ENCODE assay signal across 18 cellular contexts in genomic region chr17:32732900-32733299, GRCh38.
DNase-seq lines count a peak whose midpoint lies in the region; ATAC-seq and TF ChIP-seq lines count a peak whose summit lies in the region.
"Had no signal": no experiment of that assay in that cellular context is flagged by ENCODE, and none has a peak within 500 bp of the region (broad histone marks: within the 10 kb centered on the region; RNA-seq: fewer than 3 reads in every experiment).

No MANE protein-coding gene starts in this region.

- intact Hi-C loops in mucosa of descending colon (cut with DNase I, micrococcal nuclease), result no loop called here

- no peaks in the 10 kb centered on the region for H3K79me2 ChIP-seq in OCI-LY3 (ENCODE audit: low read length)

- H3K9me3 ChIP-seq in OCI-LY3 (ENCODE audit: insufficient read depth, low read length) (peaks cover 7% of the 10 kb centered on the region; the same call in 1 of the 2 replicates), mucosa of descending colon (no peaks in the 10 kb centered on the region)
- H3K9me3 ChIP-seq: BE2C had no signal

- H3K27me3 ChIP-seq in OCI-LY3 (ENCODE audit: low read depth, low read length), result no peaks in the 10 kb centered on the region
- H3K27me3 ChIP-seq: BE2C had no signal

- TF ChIP-seq CTCF in OCI-LY3 (IDR thresholded peaks at IDR 0.05; ENCODE audit: low read depth, low read length) (no peak), mucosa of descending colon (IDR thresholded peaks at IDR 0.05) (no peak), foreskin fibroblast (IDR thresholded peaks at IDR 0.05; ENCODE audit: low read depth, low read length) (no peak)

- no peaks in the 10 kb centered on the region for H4K20me1 ChIP-seq in OCI-LY3 (ENCODE audit: insufficient read depth, low read length)

- peaks cover 46% of the 10 kb centered on the region for H3K36me3 ChIP-seq in OCI-LY3 (replicated peaks; ENCODE audit: low read depth, low read length)
- H3K36me3 ChIP-seq in mucosa of descending colon (ENCODE audit: low read depth), result peaks cover 4% of the 10 kb centered on the region
- H3K36me3 ChIP-seq: BE2C had no signal

- peak overlapping the region; percentile 47; the same call in 1 of the 2 replicates for H3K4me2 ChIP-seq in OCI-LY3 (ENCODE audit: low read length)

- peaks cover 16% of the 10 kb centered on the region for H3K4me1 ChIP-seq in OCI-LY3 (ENCODE audit: low read length)
- no peaks in the 10 kb centered on the region for H3K4me1 ChIP-seq in mucosa of descending colon (ENCODE audit: low read depth)
- H3K4me1 ChIP-seq: BE2C had no signal

- H3K4me3 ChIP-seq in OCI-LY3 (ENCODE audit: low read length) (no peak overlapping the region), mucosa of descending colon (no peak overlapping the region), foreskin fibroblast (ENCODE audit: low read depth in 1 of 2, low read length in 2 of 2) (no peak overlapping the region)

- H3K9ac ChIP-seq in OCI-LY3 (ENCODE audit: low read length), result no peak overlapping the region

- DNase-seq in cerebellum (ENCODE audit: low spot score) (peak; percentile 6), midbrain (lab: John Stamatoyannopoulos, UW) (peak; percentile 4), substantia nigra (lab: John Stamatoyannopoulos, UW) (peak in 11 of 49 donors; percentile 4 to 37 (median 14)), mucosa of descending colon (no peak), germinal center (ENCODE audit: low spot score) (no peak), foreskin fibroblast (no peak)
- DNase-seq: BE2C; CD4-positive, alpha-beta memory T cell; DMS153; DMS79 treated with DMSO at 0.1 percent for 48 hours; EL; GDM1; HCEC 1CT; HFFc6 had no signal

- no peak for ATAC-seq in mucosa of descending colon
- no peak for ATAC-seq in HG03442 (IDR thresholded peaks at IDR 0.05; ENCODE audit: unreplicated experiment)

- H2AFZ ChIP-seq in OCI-LY3 (ENCODE audit: low read depth, low read length), result no peak overlapping the region

- H3K27ac ChIP-seq in OCI-LY3 (ENCODE audit: low read length) (peak overlapping the region; percentile 62), substantia nigra (ENCODE audit: low read depth, low read length, poor library complexity, severe bottlenecking) (peak overlapping the region; percentile 31)
- H3K27ac ChIP-seq: C4-2B, HL-60 had no signal

Comparison
In these comparisons a context has a peak if more than half of its experiments do, and no peak if none do; other contexts are left out.
1. DNase-seq: peak in cerebellum (single experiment) and midbrain (single experiment); none in mucosa of descending colon (0 of 3), germinal center (single experiment) and foreskin fibroblast (0 of 2).